ENCODE assay signal across 8 cellular contexts in the genomic region with DNA sequence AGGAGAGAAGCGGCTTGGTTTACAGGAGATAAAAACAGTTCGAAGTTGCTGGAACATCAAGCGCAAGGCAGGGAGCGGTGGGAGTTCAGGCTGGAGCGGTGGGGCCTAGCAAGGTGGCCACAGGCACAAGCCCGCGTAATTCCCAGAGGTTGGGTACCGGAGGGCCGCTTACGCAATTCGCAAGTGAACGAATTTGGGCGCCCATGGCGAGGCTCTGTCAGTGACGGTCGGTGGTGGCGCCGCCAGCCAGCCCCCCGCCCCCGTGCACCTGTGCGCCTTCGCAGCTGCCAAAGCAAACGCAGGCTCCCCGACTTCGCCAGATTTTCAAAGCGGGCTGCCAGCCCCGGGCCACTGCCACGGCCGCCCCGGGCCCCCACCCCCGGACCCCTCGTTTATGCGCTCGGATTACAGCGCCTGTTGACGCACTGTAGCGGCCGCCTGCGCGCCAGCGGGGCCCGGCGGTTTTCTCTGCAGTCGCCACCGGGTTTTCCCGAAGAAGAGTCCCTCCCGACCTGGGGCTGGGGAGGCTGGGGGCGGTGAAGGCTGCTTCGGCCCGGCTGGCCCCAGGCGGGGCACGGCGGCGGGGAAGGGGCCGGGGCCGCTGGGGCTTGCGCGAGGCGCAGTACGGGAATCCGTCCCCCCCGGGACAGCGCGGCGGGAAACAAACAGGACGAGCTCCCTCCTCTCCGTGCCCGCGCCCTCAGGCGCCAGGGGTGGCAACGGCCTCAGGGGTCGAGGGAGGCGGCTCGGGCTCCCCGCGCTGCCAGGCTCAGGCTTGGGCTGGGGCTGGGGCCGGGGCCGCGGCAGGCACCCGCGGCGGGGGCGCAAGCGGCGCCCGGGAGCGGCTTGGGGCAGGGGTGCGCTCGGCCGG. TPM values are rescaled to one million over a fixed set of nuclear protein-coding genes. Genes with fewer than 3 reads are reported as not detected.
A peak's percentile ranks its signal among the peaks of the same experiment; 100 is the strongest.
DNase-seq lines count a peak whose midpoint lies in the region; ATAC-seq and TF ChIP-seq lines count a peak whose summit lies in the region.

No MANE protein-coding gene starts in this region.

- H3K36me3 ChIP-seq in aorta (ENCODE audit: control insufficient read depth in 1 of 2, insufficient read depth in 2 of 2, low read length in 1 of 2): no peaks in the 10 kb centered on the region

- H3K4me3 ChIP-seq in aorta (ENCODE audit: low read length in 2 of 2): peak overlapping the region; percentile 48 to 98

- ATAC-seq in GM18867 (IDR thresholded peaks at IDR 0.05; ENCODE audit: unreplicated experiment) (peak; percentile 17), HG03103 (IDR thresholded peaks at IDR 0.05; ENCODE audit: low read depth, unreplicated experiment) (peak; percentile 14), aorta (ENCODE audit: low FRiP score) (peak; percentile 47)

- no peaks in the 10 kb centered on the region for H3K27me3 Mint-ChIP-seq in activated naive CD4-positive, alpha-beta T cell treated with anti-CD3 and anti-CD28 coated beads for 36 hours (ENCODE audit: low read depth)

- H3K36me3 Mint-ChIP-seq in activated naive CD4-positive, alpha-beta T cell treated with anti-CD3 and anti-CD28 coated beads for 36 hours (ENCODE audit: low read depth): peaks cover 24% of the 10 kb centered on the region

- TF ChIP-seq CTCF in RWPE1 (conservative IDR thresholded peaks at IDR 0.05; ENCODE audit: low read depth): no peak

- H3K4me1 Mint-ChIP-seq in activated naive CD4-positive, alpha-beta T cell treated with anti-CD3 and anti-CD28 coated beads for 36 hours (ENCODE audit: low read depth): peaks cover 33% of the 10 kb centered on the region

- H3K9me3 Mint-ChIP-seq in activated naive CD4-positive, alpha-beta T cell treated with anti-CD3 and anti-CD28 coated beads for 36 hours: no peaks in the 10 kb centered on the region

- H3K9me3 ChIP-seq in aorta (ENCODE audit: control insufficient read depth, low read length): no peaks in the 10 kb centered on the region

- in situ Hi-C loops in ACHN (cut with HindIII; ENCODE audit: low pct_ligation_motif_present, low pct_unique_long_range_greater_than_20kb, low sequenced_read_pairs): no loop called here

- H3K4me3 Mint-ChIP-seq in activated naive CD4-positive, alpha-beta T cell treated with anti-CD3 and anti-CD28 coated beads for 36 hours: peak overlapping the region; percentile 94

- H3K27ac ChIP-seq in RWPE1 (peak overlapping the region; percentile 42), aorta (ENCODE audit: low read depth in 1 of 2, low read length in 2 of 2) (peak overlapping the region; percentile 46 to 58)

- intact Hi-C loops in activated naive CD4-positive, alpha-beta T cell treated with anti-CD3 and anti-CD28 coated beads for 36 hours (cut with micrococcal nuclease): loop anchor here (2.0 to 10.0 kb wide), 7 partner anchors 225 to 1392 kb away; partner anchors contain the start of genes FRY and RFC3
- intact Hi-C loops in cardiac septum (cut with DNase I) (no loop called here), aorta (cut with DNase I) (loop anchor here in 1 of 2 donors (5.0 kb wide), 1 partner anchor 105 kb away; no protein-coding TSS in a partner anchor)

- 1 to 2% methylated on average over 67 to 90 of the region's 90 CpGs for WGBS in aorta, 2 donors

- POLR2A ChIA-PET in RWPE1 (lab: Yijun Ruan, JAX; ENCODE audit: low non-redundant PET): no interaction called here

- no peaks in the 10 kb centered on the region for H3K4me1 ChIP-seq in aorta (ENCODE audit: control insufficient read depth in 1 of 2, insufficient read depth in 2 of 2, low read length in 2 of 2)

- DNase-seq in ACHN (peak; percentile 31), RWPE1 (ENCODE audit: low spot score) (no peak), cardiac septum (ENCODE audit: low spot score) (peak; percentile 80), pons (ENCODE audit: low spot score) (peak; percentile 25), aorta (peak; percentile 70 to 83)
- DNase-seq in activated naive CD4-positive, alpha-beta T cell treated with anti-CD3 and anti-CD28 coated beads for 36 hours: peak; percentile 63

- CTCF ChIA-PET in RWPE1 (lab: Yijun Ruan, JAX): no interaction called here
- CTCF ChIA-PET in activated naive CD4-positive, alpha-beta T cell treated with anti-CD3 and anti-CD28 coated beads for 36 hours (lab: Charles Lee): interaction anchor here (1.6 to 2.5 kb wide), 3 partner anchors 19 to 158 kb away, joined by 3 to 8 read pairs (median 6); partner anchors contain the start of gene PDS5B

- H3K27me3 ChIP-seq in aorta (ENCODE audit: control insufficient read depth in 1 of 2, insufficient read depth in 2 of 2, low read length in 1 of 2): no peaks in the 10 kb centered on the region

- H3K27ac Mint-ChIP-seq in activated naive CD4-positive, alpha-beta T cell treated with anti-CD3 and anti-CD28 coated beads for 36 hours: peak overlapping the region; percentile 97

RNA-seq across cellular contexts. Expression of gene N4BP2L1, which starts 0.7 kb away (rescaled TPM):
- total RNA-seq in activated naive CD4-positive, alpha-beta T cell treated with anti-CD3 and anti-CD28 coated beads for 36 hours: 10 to 100 TPM; 22.6 TPM
- total RNA-seq in cardiac septum (4.9 TPM), aorta (10 to 100 TPM; 18.2 to 32.2 TPM)
- 10 to 100 TPM; 13.3 to 33.7 TPM for polyA plus RNA-seq in aorta
